ENCODE assay signal across 8 cellular contexts in genomic region chr14:77457115-77457521, GRCh38. TPM values are rescaled to one million over a fixed set of nuclear protein-coding genes. Genes with fewer than 3 reads are reported as not detected.
DNase-seq lines count a peak whose midpoint lies in the region; ATAC-seq and TF ChIP-seq lines count a peak whose summit lies in the region.

No MANE protein-coding gene starts in this region.

- H3K27me3 Mint-ChIP-seq in endothelial cell (ENCODE audit: unreplicated experiment): peaks cover 6% of the 10 kb centered on the region

- H3K27ac ChIP-seq in Peyer's patch (peak overlapping the region; percentile 87 to 96 (median 92)), osteoblast (ENCODE audit: low read depth, low read length) (peak overlapping the region; percentile 82)

- TF ChIP-seq CTCF in BJ (IDR thresholded peaks at IDR 0.05; ENCODE audit: insufficient read depth, low read depth, low read length) (no peak), Peyer's patch (IDR thresholded peaks at IDR 0.05) (no peak), endothelial cell (IDR thresholded peaks at IDR 0.05; ENCODE audit: unreplicated experiment) (no peak), osteoblast (IDR thresholded peaks at IDR 0.05; ENCODE audit: extremely low read depth, low read depth, low read length) (no peak)

- H3K4me2 ChIP-seq in osteoblast (ENCODE audit: insufficient read depth, low read length): peak overlapping the region; percentile 81

- POLR2A ChIA-PET in BJ (lab: Charles Lee): interaction anchor here (0.5 to 0.7 kb wide), 3 partner anchors 19 to 418 kb away, joined by 3 to 5 read pairs (median 3); no protein-coding TSS in a partner anchor

- peaks cover 36% of the 10 kb centered on the region for H3K36me3 Mint-ChIP-seq in endothelial cell (ENCODE audit: low read depth, unreplicated experiment)

- no peaks in the 10 kb centered on the region for H3K27me3 ChIP-seq in BJ (ENCODE audit: control insufficient read depth, insufficient read depth, low read length)
- H3K27me3 ChIP-seq in Peyer's patch: no peaks in the 10 kb centered on the region
- no peaks in the 10 kb centered on the region for H3K27me3 ChIP-seq in osteoblast (ENCODE audit: insufficient read depth, low read length)

- peak overlapping the region; percentile 100 for H3K27ac Mint-ChIP-seq in endothelial cell (ENCODE audit: unreplicated experiment)

- peaks cover 65% of the 10 kb centered on the region for H3K79me2 ChIP-seq in osteoblast (ENCODE audit: insufficient read depth, low read length)

- H3K9me3 ChIP-seq in Peyer's patch (no peaks in the 10 kb centered on the region), osteoblast (ENCODE audit: low read depth, low read length) (no peaks in the 10 kb centered on the region)

- no peaks in the 10 kb centered on the region for H3K9me3 Mint-ChIP-seq in endothelial cell (ENCODE audit: unreplicated experiment)

- H3K4me1 ChIP-seq in Peyer's patch (peaks cover 0 to 14% (median 8%) of the 10 kb centered on the region in 4 donors), osteoblast (ENCODE audit: insufficient read depth, low read length) (peaks cover 20% of the 10 kb centered on the region)

- H3K36me3 ChIP-seq in BJ (ENCODE audit: control insufficient read depth, insufficient read depth, low read length) (peaks cover 5% of the 10 kb centered on the region), Peyer's patch (peaks cover 0 to 33% (median 0%) of the 10 kb centered on the region in 3 donors), osteoblast (ENCODE audit: insufficient read depth, low read length) (peaks cover 28% of the 10 kb centered on the region)

- CTCF ChIA-PET in BJ (lab: Yijun Ruan, JAX): interaction anchor here (0.6 to 3.8 kb wide), 4 partner anchors 11 to 335 kb away, joined by 3 to 41 read pairs (median 5); no protein-coding TSS in a partner anchor

- H3K4me3 ChIP-seq in BJ (ENCODE audit: low read depth, low read length): peak overlapping the region; percentile 94
- peak overlapping the region; percentile 74 to 98 (median 86) for H3K4me3 ChIP-seq in Peyer's patch
- H3K4me3 ChIP-seq in osteoblast (ENCODE audit: insufficient read depth, low read length): peak overlapping the region; percentile 85

- peak overlapping the region; percentile 92 for H2AFZ ChIP-seq in osteoblast (ENCODE audit: low read length)

- no peak for DNase-seq in BJ (ENCODE audit: low read depth)
- DNase-seq in Peyer's patch: no peak
- DNase-seq in endothelial cell (ENCODE audit: low spot score): no peak
- peak; percentile 73 for DNase-seq in osteoblast (ENCODE audit: insufficient read length, low spot score, missing footprints)
- DNase-seq in mesenteric fat pad (ENCODE audit: low spot score): no peak
- DNase-seq in NCI-H2029 treated with DMSO at 0.1 percent for 48 hours (lab: John Stamatoyannopoulos, UW): no peak

- ATAC-seq in GM21423 (IDR thresholded peaks at IDR 0.05; ENCODE audit: unreplicated experiment): peak; percentile 3
- no peak for ATAC-seq in GM18867 (IDR thresholded peaks at IDR 0.05; ENCODE audit: unreplicated experiment)

- H4K20me1 ChIP-seq in osteoblast (ENCODE audit: insufficient read depth, low read length): peaks cover 26% of the 10 kb centered on the region

- H3K4me1 Mint-ChIP-seq in endothelial cell (ENCODE audit: unreplicated experiment): peaks cover 29% of the 10 kb centered on the region

- peak overlapping the region; percentile 100 for H3K4me3 Mint-ChIP-seq in endothelial cell (ENCODE audit: unreplicated experiment)

- no peak for TF ChIP-seq POLR2A in Peyer's patch (IDR thresholded peaks at IDR 0.05)

RNA-seq across cellular contexts. Expression of gene VIPAS39, which starts 0.3 kb away (rescaled TPM):
- 31.3 and 38.4 TPM in 2 replicates for polyA plus RNA-seq in BJ (2011; rRNA removed)
- polyA minus RNA-seq in BJ (2011; rRNA and poly(A)+ RNA removed): 15.5 and 24.2 TPM in 2 replicates
- total RNA-seq in Peyer's patch (10 to 100 TPM; 19.0 to 55.3 (median 25.3) TPM), endothelial cell (ENCODE audit: unreplicated experiment) (28.7 TPM), osteoblast (34.0 and 37.1 TPM in 2 replicates), mesenteric fat pad (13.8 TPM)

RNA-seq across cellular contexts. Expression of gene AHSA1, which starts 0.8 kb away (rescaled TPM):
- polyA plus RNA-seq in BJ (2011; rRNA removed): 90.1 and 126 TPM in 2 replicates
- 61.3 and 93.9 TPM in 2 replicates for polyA minus RNA-seq in BJ (2011; rRNA and poly(A)+ RNA removed)
- total RNA-seq in Peyer's patch: 100 to 1,000 TPM in 1 of 4 donors, 10 to 100 TPM in 3; 56.6 to 129 (median 80.9) TPM
- 74.7 TPM for total RNA-seq in endothelial cell (ENCODE audit: unreplicated experiment)
- total RNA-seq in osteoblast: 60.4 and 67.0 TPM in 2 replicates
- total RNA-seq in mesenteric fat pad: 120 TPM

RNA-seq across cellular contexts. Expression of gene NOXRED1, which starts 33.8 kb away (rescaled TPM):
- 0.16 and 0.18 TPM in 2 replicates for polyA plus RNA-seq in BJ (2011; rRNA removed)
- polyA minus RNA-seq in BJ (2011; rRNA and poly(A)+ RNA removed): 0.14 and 0.57 TPM in 2 replicates
- total RNA-seq in Peyer's patch (1 to 10 TPM in 2 of 4 donors, not detected in 2; 1.2 to 2.8 TPM), endothelial cell (ENCODE audit: unreplicated experiment) (0.49 TPM), osteoblast (0.29 and 0.36 TPM in 2 replicates), mesenteric fat pad (0.29 TPM)

RNA-seq across cellular contexts. Expression of gene ISM2, which starts 41.5 kb away (rescaled TPM):
- polyA plus RNA-seq in BJ (2011; rRNA removed): 0.07 TPM in 2 replicates
- 0.05 TPM in 1 of 2 replicates, not detected in the other for polyA minus RNA-seq in BJ (2011; rRNA and poly(A)+ RNA removed)
- total RNA-seq in Peyer's patch (not detected), endothelial cell (ENCODE audit: unreplicated experiment) (0.21 TPM), osteoblast (not detected in 2 replicates), mesenteric fat pad (not detected)
